8 cellular contexts compared by ENCODE assay signal in genomic region chr4:25235401-25235800, GRCh38. TPM values are rescaled to one million over a fixed set of nuclear protein-coding genes. Genes with fewer than 3 reads are reported as not detected.
DNase-seq lines count a peak whose midpoint lies in the region; ATAC-seq and TF ChIP-seq lines count a peak whose summit lies in the region.

No MANE protein-coding gene starts in this region.

- H3K4me1 Mint-ChIP-seq in CD4-positive, alpha-beta memory T cell: peaks cover 30 to 79% (median 46%) of the 10 kb centered on the region in 4 donors
- H3K4me1 Mint-ChIP-seq in natural killer cell treated with Interleukin-12 subunit alpha and Interleukin-12 subunit beta and Interleukin-15 and Interleukin-18, amount 100 ng/mL, for 72 hours (ENCODE audit: low read depth in 2 of 2): peaks cover 40 to 50% of the 10 kb centered on the region in 2 donors

- WGBS in mammary epithelial cell (ENCODE audit: low coverage, missing lambda C conversion rate): 0% methylated on average over 6 of the region's 6 CpGs

- H3K4me2 ChIP-seq in mammary epithelial cell (ENCODE audit: insufficient read depth, low read depth, low read length): peak overlapping the region; percentile 86

- no TSS peak for BruUV-seq in mammary epithelial cell (replicated peaks; lab: Mats Ljungman, UMichigan)

- H2AFZ ChIP-seq in mammary epithelial cell (ENCODE audit: low read depth, low read length): peak overlapping the region; percentile 36

- H3K27me3 ChIP-seq in CD4-positive, alpha-beta memory T cell (ENCODE audit: insufficient read depth, low read length): no peaks in the 10 kb centered on the region
- H3K27me3 ChIP-seq in mammary epithelial cell (ENCODE audit: insufficient read depth, low read length): no peaks in the 10 kb centered on the region

- peaks cover 0 to 5% (median 0%) of the 10 kb centered on the region in 8 donors for H3K9me3 Mint-ChIP-seq in CD4-positive, alpha-beta memory T cell
- peaks cover 9% of the 10 kb centered on the region for H3K9me3 Mint-ChIP-seq in natural killer cell treated with Interleukin-12 subunit alpha and Interleukin-12 subunit beta and Interleukin-15 and Interleukin-18, amount 100 ng/mL, for 72 hours

- H4K20me1 ChIP-seq in mammary epithelial cell (ENCODE audit: insufficient read depth, low read length): no peaks in the 10 kb centered on the region

- no peaks in the 10 kb centered on the region for H3K9me3 ChIP-seq in CD4-positive, alpha-beta memory T cell (ENCODE audit: control insufficient read depth in 1 of 2, low read length in 2 of 2)
- H3K9me3 ChIP-seq in mammary epithelial cell (replicated peaks; ENCODE audit: insufficient read depth, low read length): no peaks in the 10 kb centered on the region

- TF ChIP-seq CTCF in mammary epithelial cell (conservative IDR thresholded peaks at IDR 0.05 in 1 of 2, IDR thresholded peaks at IDR 0.05 in 1 of 2; ENCODE audit: extremely low read depth in 1 of 2, insufficient read depth in 1 of 2, low read depth in 1 of 2, low read length in 2 of 2): no peak

- CTCF ChIA-PET in CD4-positive, alpha-beta memory T cell (lab: Charles Lee; ENCODE audit: partially characterized antibody): interaction anchor here (0.9 to 8.6 kb wide), 12 partner anchors 12 to 256 kb away, joined by 3 to 107 read pairs (median 4); partner anchors contain the start of genes SEPSECS and ZCCHC4
- CTCF ChIA-PET in mammary epithelial cell (lab: Charles Lee; ENCODE audit: low non-redundant PET): interaction anchor here (0.8 kb wide), 1 partner anchor 24 kb away, joined by 12 read pairs; no protein-coding TSS in a partner anchor

- POLR2A ChIA-PET in CD4-positive, alpha-beta memory T cell (lab: Charles Lee; ENCODE audit: partially characterized antibody): interaction anchor here (1.4 to 5.3 kb wide), 5 partner anchors 11 to 142 kb away, joined by 3 to 70 read pairs (median 18); partner anchors contain the start of genes ANAPC4, SEPSECS and ZCCHC4

- H3K36me3 ChIP-seq in CD4-positive, alpha-beta memory T cell (ENCODE audit: insufficient read depth, low read length): no peaks in the 10 kb centered on the region
- H3K36me3 ChIP-seq in mammary epithelial cell (ENCODE audit: insufficient read depth, low read length): no peaks in the 10 kb centered on the region

- dilution Hi-C loops in mammary epithelial cell (cut with HindIII; ENCODE audit: low sequenced_read_pairs): no loop called here

- peak overlapping the region; percentile 87 for H3K27ac ChIP-seq in CD4-positive, alpha-beta memory T cell (ENCODE audit: low read depth, low read length)
- H3K27ac ChIP-seq in mammary epithelial cell (ENCODE audit: insufficient read depth, low read depth, low read length): peak overlapping the region; percentile 94

- ATAC-seq in natural killer cell treated with Interleukin-12 subunit alpha and Interleukin-12 subunit beta and Interleukin-15 and Interleukin-18, amount 100 ng/mL, for 72 hours: no peak
- ATAC-seq in HG03045 (IDR thresholded peaks at IDR 0.05; ENCODE audit: unreplicated experiment) (no peak), GM19023 (IDR thresholded peaks at IDR 0.05; ENCODE audit: unreplicated experiment) (no peak)

- peak overlapping the region; percentile 97 for H3K9ac ChIP-seq in mammary epithelial cell (ENCODE audit: insufficient read depth, low read length)

- H3K4me1 ChIP-seq in CD4-positive, alpha-beta memory T cell (ENCODE audit: insufficient read depth, low read length): peaks cover 44% of the 10 kb centered on the region
- H3K4me1 ChIP-seq in mammary epithelial cell (ENCODE audit: insufficient read depth, low read length): peaks cover 4% of the 10 kb centered on the region

- intact Hi-C loops in CD4-positive, alpha-beta memory T cell (cut with micrococcal nuclease): loop anchor here (2.0 to 10.0 kb wide), 3 partner anchors 21 to 1349 kb away; partner anchors contain the start of genes DHX15 and TBC1D19
- intact Hi-C loops in mammary epithelial cell (cut with micrococcal nuclease): loop anchor here (2.0 to 10.0 kb wide), 4 partner anchors 63 to 481 kb away; partner anchors contain the start of gene ZCCHC4

- no peaks in the 10 kb centered on the region for H3K27me3 Mint-ChIP-seq in CD4-positive, alpha-beta memory T cell
- H3K27me3 Mint-ChIP-seq in natural killer cell treated with Interleukin-12 subunit alpha and Interleukin-12 subunit beta and Interleukin-15 and Interleukin-18, amount 100 ng/mL, for 72 hours: no peaks in the 10 kb centered on the region

- peaks cover 12 to 14% of the 10 kb centered on the region in 2 donors for H3K36me3 Mint-ChIP-seq in CD4-positive, alpha-beta memory T cell
- H3K36me3 Mint-ChIP-seq in natural killer cell treated with Interleukin-12 subunit alpha and Interleukin-12 subunit beta and Interleukin-15 and Interleukin-18, amount 100 ng/mL, for 72 hours: peaks cover 33% of the 10 kb centered on the region

- DNase-seq in CD4-positive, alpha-beta memory T cell: no peak
- DNase-seq in Jurkat, Clone E6-1 (ENCODE audit: low read depth, low spot score): no peak
- peak; percentile 3 for DNase-seq in mammary epithelial cell
- DNase-seq in natural killer cell treated with Interleukin-12 subunit alpha and Interleukin-12 subunit beta and Interleukin-15 and Interleukin-18, amount 100 ng/mL, for 72 hours (ENCODE audit: low spot score): no peak
- DNase-seq in C1 segment of cervical spinal cord (lab: John Stamatoyannopoulos, UW): no peak
- no peak for DNase-seq in retina

- in situ Hi-C loops in mammary epithelial cell (cut with MboI; ENCODE audit: low sequenced_read_pairs in 2 of 2): no loop called here

- H3K4me3 Mint-ChIP-seq in CD4-positive, alpha-beta memory T cell: peak overlapping the region; percentile 83 to 98 (median 94)
- peak overlapping the region; percentile 97 for H3K4me3 Mint-ChIP-seq in natural killer cell treated with Interleukin-12 subunit alpha and Interleukin-12 subunit beta and Interleukin-15 and Interleukin-18, amount 100 ng/mL, for 72 hours

- H3K79me2 ChIP-seq in mammary epithelial cell (ENCODE audit: insufficient read depth, low read length): peaks cover 62% of the 10 kb centered on the region

- peak overlapping the region; percentile 85 to 98 (median 96) for H3K27ac Mint-ChIP-seq in CD4-positive, alpha-beta memory T cell
- peak overlapping the region; percentile 97 to 98 for H3K27ac Mint-ChIP-seq in natural killer cell treated with Interleukin-12 subunit alpha and Interleukin-12 subunit beta and Interleukin-15 and Interleukin-18, amount 100 ng/mL, for 72 hours

- H3K4me3 ChIP-seq in CD4-positive, alpha-beta memory T cell (ENCODE audit: low read length in 2 of 2): peak overlapping the region; percentile 55 to 87
- H3K4me3 ChIP-seq in Jurkat, Clone E6-1 (ENCODE audit: low read length): peak overlapping the region; percentile 74
- peak overlapping the region; percentile 87 to 98 (median 91) for H3K4me3 ChIP-seq in mammary epithelial cell (replicated peaks in 1 of 3; ENCODE audit: insufficient read depth in 1 of 3, low read depth in 2 of 3, low read length in 3 of 3)

RNA-seq across cellular contexts. Expression of gene PI4K2B, which starts 1.6 kb away (rescaled TPM):
- 10 to 100 TPM; 15.0 to 15.3 TPM for total RNA-seq in CD4-positive, alpha-beta memory T cell
- polyA plus RNA-seq in CD4-positive, alpha-beta memory T cell: 10 to 100 TPM; 13.5 to 14.0 TPM
- 15.2 TPM for polyA plus RNA-seq in Jurkat, Clone E6-1 (2012; ENCODE audit: insufficient read depth, insufficient read length)
- total RNA-seq in mammary epithelial cell: 10 to 100 TPM; 19.0 to 28.2 TPM
- 7.8 TPM for polyA plus RNA-seq in mammary epithelial cell
- polyA minus RNA-seq in mammary epithelial cell: 2.1 TPM
- total RNA-seq in natural killer cell treated with Interleukin-12 subunit alpha and Interleukin-12 subunit beta and Interleukin-15 and Interleukin-18, amount 100 ng/mL, for 72 hours: 10 to 100 TPM; 31.2 to 31.3 TPM
